ENCODE assay signal across 13 cellular contexts in the genomic region with DNA sequence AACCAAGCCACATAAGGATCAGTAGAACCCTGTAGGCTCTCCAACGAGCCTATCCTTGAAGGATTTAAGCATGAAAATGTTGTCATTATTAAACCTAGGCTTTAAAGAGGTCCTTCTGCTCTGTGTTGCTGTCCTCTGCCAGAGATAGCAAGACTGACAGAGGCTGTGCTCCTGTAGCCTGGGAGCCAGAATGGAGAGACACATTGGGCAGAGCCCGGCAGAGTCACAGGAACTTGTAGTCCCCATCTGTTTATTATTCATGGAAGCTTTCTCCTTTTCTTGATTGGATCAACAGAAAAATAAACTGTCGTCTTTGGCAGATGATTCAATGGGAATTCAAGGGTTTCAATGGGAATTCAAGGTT. TPM values are rescaled to one million over a fixed set of nuclear protein-coding genes. Genes with fewer than 3 reads are reported as not detected.
A peak's percentile ranks its signal among the peaks of the same experiment; 100 is the strongest.
DNase-seq lines count a peak whose midpoint lies in the region; ATAC-seq, FAIRE-seq and TF ChIP-seq lines count a peak whose summit lies in the region.
"Had no signal": no experiment of that assay in that cellular context is flagged by ENCODE, and none has a peak within 500 bp of the region (broad histone marks: within the 10 kb centered on the region; RNA-seq: fewer than 3 reads in every experiment).

No MANE protein-coding gene starts in this region.

- no peak for TF ChIP-seq CTCF in SU-DHL-6 (IDR thresholded peaks at IDR 0.05; ENCODE audit: insufficient read depth, low read length, poor library complexity, severe bottlenecking)

- H3K9me3 ChIP-seq in SU-DHL-6 (ENCODE audit: insufficient read depth, low read length) (no peaks in the 10 kb centered on the region), right cardiac atrium (ENCODE audit: control insufficient read depth, low read length) (peaks cover 2% of the 10 kb centered on the region)
- H3K9me3 ChIP-seq: testis had no signal

- no peak overlapping the region for H2AFZ ChIP-seq in SU-DHL-6 (ENCODE audit: low read depth, low read length, severe bottlenecking)

- no peaks in the 10 kb centered on the region for H4K20me1 ChIP-seq in SU-DHL-6 (ENCODE audit: low read depth, low read length)

- H3K4me1 ChIP-seq in right cardiac atrium (ENCODE audit: control insufficient read depth, insufficient read depth, low read length), result peaks cover 4% of the 10 kb centered on the region

- peak overlapping the region; percentile 35 for H3K4me2 ChIP-seq in SU-DHL-6 (ENCODE audit: low read depth, low read length, poor library complexity, severe bottlenecking)

- no peaks in the 10 kb centered on the region for H3K27me3 Mint-ChIP-seq in activated T-cell treated with anti-CD3 and anti-CD28 coated beads, Interleukin-2, amount 50 U/mL, for 72 hours (ENCODE audit: low read depth)
- H3K27me3 Mint-ChIP-seq in stimulated activated naive B cell treated with anti-CD40 and anti-IgM and Interleukin-4, amounts not matched to agents 10 μg/mL and 1 μg/mL and 100 μg/mL, for 72 hours, result no peaks in the 10 kb centered on the region

- peaks cover 16% of the 10 kb centered on the region; the same call in 1 of the 2 replicates for H3F3A ChIP-seq in SU-DHL-6 (ENCODE audit: insufficient read depth)

- H3K9ac ChIP-seq in SU-DHL-6 (ENCODE audit: low read length), result peak overlapping the region; percentile 4; the same call in 1 of the 2 replicates

- H3K27ac Mint-ChIP-seq in activated T-cell treated with anti-CD3 and anti-CD28 coated beads, Interleukin-2, amount 50 U/mL, for 72 hours, result peak overlapping the region; percentile 99
- peak overlapping the region; percentile 42 for H3K27ac Mint-ChIP-seq in stimulated activated naive B cell treated with anti-CD40 and anti-IgM and Interleukin-4, amounts not matched to agents 10 μg/mL and 1 μg/mL and 100 μg/mL, for 72 hours

- H3K4me3 Mint-ChIP-seq in activated T-cell treated with anti-CD3 and anti-CD28 coated beads, Interleukin-2, amount 50 U/mL, for 72 hours, result peak overlapping the region; percentile 63 to 79
- H3K4me3 Mint-ChIP-seq in stimulated activated naive B cell treated with anti-CD40 and anti-IgM and Interleukin-4, amounts not matched to agents 10 μg/mL and 1 μg/mL and 100 μg/mL, for 72 hours, result peak overlapping the region in 1 of 2 donors; percentile 22

- H3K36me3 Mint-ChIP-seq in activated T-cell treated with anti-CD3 and anti-CD28 coated beads, Interleukin-2, amount 50 U/mL, for 72 hours (ENCODE audit: insufficient read depth in 2 of 2), result peaks cover 8 to 34% of the 10 kb centered on the region in 2 donors
- peaks cover 22 to 62% of the 10 kb centered on the region in 2 donors for H3K36me3 Mint-ChIP-seq in stimulated activated naive B cell treated with anti-CD40 and anti-IgM and Interleukin-4, amounts not matched to agents 10 μg/mL and 1 μg/mL and 100 μg/mL, for 72 hours

- no peak for TF ChIP-seq POLR2A in GM12891 (IDR thresholded peaks at IDR 0.05; ENCODE audit: low read depth, low read length)

- H3K4me3 ChIP-seq in SU-DHL-6 (ENCODE audit: insufficient read depth, low read length, poor library complexity, severe bottlenecking) (peak overlapping the region; percentile 14), right cardiac atrium (ENCODE audit: low read length) (no peak overlapping the region)
- H3K4me3 ChIP-seq: testis had no signal

- peaks cover 72% of the 10 kb centered on the region for H3K4me1 Mint-ChIP-seq in activated T-cell treated with anti-CD3 and anti-CD28 coated beads, Interleukin-2, amount 50 U/mL, for 72 hours (ENCODE audit: low read depth)
- peaks cover 40 to 67% of the 10 kb centered on the region in 2 donors for H3K4me1 Mint-ChIP-seq in stimulated activated naive B cell treated with anti-CD40 and anti-IgM and Interleukin-4, amounts not matched to agents 10 μg/mL and 1 μg/mL and 100 μg/mL, for 72 hours

- no peak for DNase-seq in activated T-cell treated with anti-CD3 and anti-CD28 coated beads, Interleukin-2, amount 50 U/mL, for 72 hours
- DNase-seq in activated T-cell treated with anti-CD3 and anti-CD28 coated beads for 4 hours, result no peak
- DNase-seq in right cardiac atrium, result no peak
- no peak for DNase-seq in stimulated activated naive B cell treated with anti-CD40 and anti-IgM and Interleukin-4, amounts not matched to agents 10 μg/mL and 1 μg/mL and 100 μg/mL, for 72 hours
- no peak for DNase-seq in GM12891 (ENCODE audit: insufficient read length, low spot score)
- DNase-seq in DMS153 treated with DMSO at 0.1 percent for 48 hours (lab: John Stamatoyannopoulos, UW; ENCODE audit: unreplicated experiment), result no peak
- no peak for DNase-seq in nucleus accumbens (lab: John Stamatoyannopoulos, UW)
- DNase-seq: esophagus squamous epithelium, NCI-H1105 treated with DMSO at 0.1 percent for 48 hours had no signal

- H3K9me2 ChIP-seq in SU-DHL-6 (replicated peaks; ENCODE audit: insufficient read depth, low read length), result no peaks in the 10 kb centered on the region

- no peaks in the 10 kb centered on the region for H3K79me2 ChIP-seq in SU-DHL-6 (ENCODE audit: insufficient read depth, low read length)

- H3K27me3 ChIP-seq in SU-DHL-6 (ENCODE audit: low read length) (no peaks in the 10 kb centered on the region), right cardiac atrium (ENCODE audit: control insufficient read depth, insufficient read depth) (no peaks in the 10 kb centered on the region)
- H3K27me3 ChIP-seq: esophagus squamous epithelium, testis had no signal

- peaks cover 11% of the 10 kb centered on the region for H3K36me3 ChIP-seq in SU-DHL-6 (ENCODE audit: low read length)
- H3K36me3 ChIP-seq: esophagus squamous epithelium had no signal

- 48% methylated on average over 3 of the region's 3 CpGs for WGBS in right cardiac atrium

- peaks cover 5 to 7% of the 10 kb centered on the region in 2 donors for H3K9me3 Mint-ChIP-seq in activated T-cell treated with anti-CD3 and anti-CD28 coated beads, Interleukin-2, amount 50 U/mL, for 72 hours
- H3K9me3 Mint-ChIP-seq in stimulated activated naive B cell treated with anti-CD40 and anti-IgM and Interleukin-4, amounts not matched to agents 10 μg/mL and 1 μg/mL and 100 μg/mL, for 72 hours, result peaks cover 1 to 3% of the 10 kb centered on the region in 2 donors

- peak; percentile 20 to 30 for ATAC-seq in activated T-cell treated with anti-CD3 and anti-CD28 coated beads, Interleukin-2, amount 50 U/mL, for 72 hours (replicated peaks in 1 of 2)
- peak; percentile 58 to 73 for ATAC-seq in right cardiac atrium
- ATAC-seq in stimulated activated naive B cell treated with anti-CD40 and anti-IgM and Interleukin-4, amounts not matched to agents 10 μg/mL and 1 μg/mL and 100 μg/mL, for 72 hours (replicated peaks), result no peak

- FAIRE-seq in GM12891 (lab: Jason Lieb, UNC), result no peak
- FAIRE-seq: G401.6, keratinocyte had no signal

- intact Hi-C loops in right cardiac atrium (cut with DNase I), result no loop called here

- peak overlapping the region; percentile 31; the same call in 1 of the 2 replicates for H3K27ac ChIP-seq in SU-DHL-6 (ENCODE audit: low read depth, low read length)
- peak overlapping the region; percentile 80 for H3K27ac ChIP-seq in right cardiac atrium (ENCODE audit: low read length)

TF ChIP-seq in GM12891, 5 proteins besides CTCF, POLR2A, EP300 and RAD21:
- TF ChIP-seq POU2F2 (IDR thresholded peaks at IDR 0.05; ENCODE audit: low read depth, low read length), result no peak

RNA-seq across cellular contexts. Expression of gene SLAMF1, which starts 19.2 kb away (rescaled TPM):
- total RNA-seq in activated T-cell treated with anti-CD3 and anti-CD28 coated beads, Interleukin-2, amount 50 U/mL, for 72 hours, result 100 to 1,000 TPM in 1 of 2 donors, 10 to 100 TPM in 1; 81.4 to 134 TPM
- under 1 TPM; 0.28 to 0.46 (median 0.38) TPM for total RNA-seq in right cardiac atrium
- 0.18 TPM for polyA plus RNA-seq in right cardiac atrium
- 102 TPM for polyA plus RNA-seq in GM12891 (2012; ENCODE audit: low read depth, missing spikeins)
- polyA plus RNA-seq: keratinocyte had no signal

RNA-seq across cellular contexts. Expression of gene CD48, which starts 45.6 kb away (rescaled TPM):
- total RNA-seq in activated T-cell treated with anti-CD3 and anti-CD28 coated beads, Interleukin-2, amount 50 U/mL, for 72 hours, result 100 to 1,000 TPM; 215 to 220 TPM
- 1 to 10 TPM in 2 of 4 donors, under 1 TPM in 2; 0.39 to 4.1 (median 1.8) TPM for total RNA-seq in right cardiac atrium
- polyA plus RNA-seq in right cardiac atrium, result 0.93 TPM
- polyA plus RNA-seq in GM12891 (2012; ENCODE audit: low read depth, missing spikeins), result 614 TPM

Comparison
In these comparisons a context has a peak if more than half of its experiments do, and no peak if none do; other contexts are left out.
1. ATAC-seq: peak in activated T-cell treated with anti-CD3 and anti-CD28 coated beads, Interleukin-2, amount 50 U/mL, for 72 hours (2 of 2) and right cardiac atrium (2 of 2); none in stimulated activated naive B cell treated with anti-CD40 and anti-IgM and Interleukin-4, amounts not matched to agents 10 μg/mL and 1 μg/mL and 100 μg/mL, for 72 hours (0 of 2).
2. RNA of gene SLAMF1, which starts 19.2 kb away (total RNA-seq): 81.4 to 134 TPM in activated T-cell treated with anti-CD3 and anti-CD28 coated beads, Interleukin-2, amount 50 U/mL, for 72 hours; 0.28 to 0.46 TPM in right cardiac atrium; every median in the first group is over 10 times any median in the second.
3. RNA of gene CD48, which starts 45.6 kb away (total RNA-seq): 215 to 220 TPM in activated T-cell treated with anti-CD3 and anti-CD28 coated beads, Interleukin-2, amount 50 U/mL, for 72 hours; 0.39 to 4.1 TPM in right cardiac atrium; every median in the first group is over 10 times any median in the second.